8 cellular contexts compared by ENCODE assay signal in the genomic region with DNA sequence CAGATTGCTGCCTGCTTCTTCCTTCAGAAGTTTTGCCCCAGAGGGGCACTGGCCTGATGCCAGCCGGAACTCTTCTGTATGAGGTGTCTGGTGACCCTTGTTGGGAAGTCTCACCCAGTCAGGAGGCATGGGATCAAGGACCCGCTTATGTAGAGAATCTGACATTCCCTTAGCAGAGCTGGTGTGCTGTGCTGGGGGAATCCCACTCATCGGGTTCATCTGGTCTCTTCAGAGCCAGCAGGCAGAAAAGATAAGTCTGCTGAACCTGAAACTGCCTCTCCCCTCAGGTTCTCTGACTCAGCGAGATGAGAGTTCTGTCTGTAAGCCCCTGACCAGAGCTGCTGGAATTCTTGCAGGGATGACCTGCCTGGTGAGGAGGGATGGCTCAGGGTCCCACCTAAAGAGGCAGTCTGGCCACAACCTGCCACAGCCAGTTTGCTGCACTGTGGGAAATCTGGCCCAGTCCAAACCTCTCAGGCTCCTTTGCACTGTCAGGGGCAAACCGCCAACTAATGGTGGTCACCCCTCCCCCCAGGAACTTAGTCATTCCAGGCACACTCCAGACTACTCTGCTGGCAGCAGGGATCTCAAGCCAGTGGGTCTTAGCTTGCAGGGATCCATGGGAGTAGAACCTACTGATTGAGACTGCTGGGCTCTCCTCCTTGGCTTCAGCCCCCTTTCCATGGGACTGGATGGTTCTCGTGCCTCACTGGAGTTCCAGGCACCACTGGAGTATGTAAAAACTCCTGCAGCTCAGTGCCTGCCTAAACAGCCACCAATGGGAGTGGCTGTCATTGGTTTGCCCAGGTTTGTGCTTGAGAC. TPM values are rescaled to one million over a fixed set of nuclear protein-coding genes. Genes with fewer than 3 reads are reported as not detected.
DNase-seq lines count a peak whose midpoint lies in the region; TF ChIP-seq lines count a peak whose summit lies in the region.

No MANE protein-coding gene starts in this region.

- no peaks in the 10 kb centered on the region for H3K27me3 ChIP-seq in osteoblast (ENCODE audit: insufficient read depth, low read length)

- CTCF ChIA-PET in AG04449 (lab: Yijun Ruan, JAX), result interaction anchor here (1.0 to 1.4 kb wide), 3 partner anchors 9 to 30 kb away, joined by 3 to 4 read pairs (median 3); no protein-coding TSS in a partner anchor

- H3K79me2 ChIP-seq in osteoblast (ENCODE audit: insufficient read depth, low read length), result no peaks in the 10 kb centered on the region

- peak; percentile 46 for TF ChIP-seq POLR2A in GM19099 (IDR thresholded peaks at IDR 0.05; ENCODE audit: extremely low read depth, insufficient read length, low read depth)

- no peaks in the 10 kb centered on the region for H3K9me3 ChIP-seq in osteoblast (ENCODE audit: low read depth, low read length)

- peaks cover 16% of the 10 kb centered on the region for H3K4me1 ChIP-seq in osteoblast (ENCODE audit: insufficient read depth, low read length)

- peak overlapping the region; percentile 49 for H2AFZ ChIP-seq in osteoblast (ENCODE audit: low read length)

- POLR2A ChIA-PET in AG04449 (lab: Yijun Ruan, JAX), result interaction anchor here (1.3 kb wide), 1 partner anchor 14 kb away, joined by 4 read pairs; no protein-coding TSS in a partner anchor

- no peaks in the 10 kb centered on the region for H4K20me1 ChIP-seq in osteoblast (ENCODE audit: insufficient read depth, low read length)

- peak overlapping the region; percentile 50 for H3K27ac ChIP-seq in osteoblast (ENCODE audit: low read depth, low read length)

- H3K4me3 ChIP-seq in AG04449 (ENCODE audit: low read depth, low read length), result no peak overlapping the region
- peak overlapping the region; percentile 35 for H3K4me3 ChIP-seq in epithelial cell of proximal tubule (ENCODE audit: low read depth, low read length)
- no peak overlapping the region for H3K4me3 ChIP-seq in osteoblast (ENCODE audit: insufficient read depth, low read length)

- no peak for TF ChIP-seq CTCF in AG04449 (IDR thresholded peaks at IDR 0.05; ENCODE audit: insufficient read depth, low read length, missing control alignments)
- TF ChIP-seq CTCF in epithelial cell of proximal tubule (conservative IDR thresholded peaks at IDR 0.05; ENCODE audit: low read depth, low read length), result no peak
- no peak for TF ChIP-seq CTCF in osteoblast (IDR thresholded peaks at IDR 0.05; ENCODE audit: extremely low read depth, low read depth, low read length)

- DNase-seq in AG04449 (ENCODE audit: low read depth, low spot score), result peak; percentile 59
- DNase-seq in HT1080 (ENCODE audit: low read depth), result peak; percentile 98
- DNase-seq in activated CD4-positive, CD25-positive, alpha-beta regulatory T cell treated with anti-CD3 and anti-CD28 coated beads, Interleukin-2, amount 50 U/mL, for 72 hours, result peak; percentile 58
- peak; percentile 72 for DNase-seq in epithelial cell of proximal tubule (ENCODE audit: low read depth)
- DNase-seq in osteoblast (ENCODE audit: insufficient read length, low spot score, missing footprints), result peak; percentile 91
- DNase-seq in NCI-H1105 treated with DMSO at 0.1 percent for 48 hours (lab: John Stamatoyannopoulos, UW), result no peak
- DNase-seq in DMS153 treated with DMSO at 0.1 percent for 48 hours (lab: John Stamatoyannopoulos, UW; ENCODE audit: unreplicated experiment), result no peak

- H3K4me2 ChIP-seq in osteoblast (ENCODE audit: insufficient read depth, low read length), result peak overlapping the region; percentile 50

- H3K36me3 ChIP-seq in osteoblast (ENCODE audit: insufficient read depth, low read length), result no peaks in the 10 kb centered on the region

RNA-seq across cellular contexts. Expression of a gene that starts 4.1 kb away (rescaled TPM):
- 1.0 and 1.7 TPM in 2 replicates for total RNA-seq in HT1080 (2014; rRNA removed; shearing (Covaris generic))
- polyA plus RNA-seq in HT1080 (2015; cell fraction: cytosol; rRNA removed), result 0.57 and 0.90 TPM in 2 replicates
- polyA plus RNA-seq in HT1080 (2015; cell fraction: nucleus; rRNA removed), result 5.9 and 8.4 TPM in 2 replicates
- total RNA-seq in epithelial cell of proximal tubule, result 1.7 and 3.2 TPM in 2 replicates
- total RNA-seq in osteoblast, result 9.4 TPM in 2 replicates

RNA-seq across cellular contexts. Expression of a gene that starts 59.3 kb away (rescaled TPM):
- total RNA-seq in HT1080 (2014; rRNA removed; shearing (Covaris generic)), result not detected in 2 replicates
- polyA plus RNA-seq in HT1080 (2015; cell fraction: cytosol; rRNA removed), result not detected in 2 replicates
- polyA plus RNA-seq in HT1080 (2015; cell fraction: nucleus; rRNA removed), result not detected in 2 replicates
- total RNA-seq in epithelial cell of proximal tubule (not detected in 2 replicates), osteoblast (not detected in 2 replicates)

Comparison
In these comparisons a context has a peak if more than half of its experiments do, and no peak if none do; other contexts are left out.
1. DNase-seq: peak in AG04449 (single experiment), HT1080 (single experiment), activated CD4-positive, CD25-positive, alpha-beta regulatory T cell treated with anti-CD3 and anti-CD28 coated beads, Interleukin-2, amount 50 U/mL, for 72 hours (single experiment), epithelial cell of proximal tubule (single experiment) and osteoblast (single experiment); none in NCI-H1105 treated with DMSO at 0.1 percent for 48 hours (single experiment) and DMS153 treated with DMSO at 0.1 percent for 48 hours (single experiment).